In genomic region chr4:54322817-54323417, GRCh38 we compare ENCODE assay signal across 9 cellular contexts.
DNase-seq lines count a peak whose midpoint lies in the region; ATAC-seq and TF ChIP-seq lines count a peak whose summit lies in the region.
"Had no signal": no experiment of that assay in that cellular context is flagged by ENCODE, and none has a peak within 500 bp of the region (broad histone marks: within the 10 kb centered on the region; RNA-seq: fewer than 3 reads in every experiment).

No MANE protein-coding gene starts in this region.

- CTCF ChIA-PET in IMR-90 (lab: Yijun Ruan, JAX): interaction anchor here (0.6 to 1.0 kb wide), 2 partner anchors 14 to 118 kb away, joined by 3 read pairs; no protein-coding TSS in a partner anchor

- no peak overlapping the region for H2AK9ac ChIP-seq in IMR-90 (replicated peaks; ENCODE audit: low read depth, low read length, poor library complexity)

- no peak overlapping the region for H3K4me3 Mint-ChIP-seq in activated T-helper 1 cell treated with anti-CD3 and anti-CD28 coated beads, Interleukin-12 subunit alpha, Interleukin-12 subunit beta, Interleukin-2, Interleukin-4 antibody, amounts not matched to agents 30 ng/mL and 10 ng/mL and 1 ng/mL, durations not matched to agents 14 hours and 24 hours and 36 hours
- H3K4me3 Mint-ChIP-seq: activated naive CD4-positive, alpha-beta T cell treated with anti-CD3 and anti-CD28 coated beads, Interleukin-2, amount 50 U/mL, for 24 hours had no signal

- peak; percentile 86 for TF ChIP-seq RAD21 in IMR-90 (IDR thresholded peaks at IDR 0.05; ENCODE audit: low read length)

- no peak overlapping the region for H3K4ac ChIP-seq in IMR-90 (ENCODE audit: low read depth, low read length)

- H3K36me3 ChIP-seq in IMR-90 (ENCODE audit: control insufficient read depth, insufficient read depth, low read length): no peaks in the 10 kb centered on the region
- no peaks in the 10 kb centered on the region for H3K36me3 ChIP-seq in NT2/D1 (ENCODE audit: insufficient read depth, insufficient read length, low read length)
- H3K36me3 ChIP-seq in aorta (ENCODE audit: control insufficient read depth in 1 of 2, insufficient read depth in 2 of 2, low read length in 1 of 2): no peaks in the 10 kb centered on the region

- H4K91ac ChIP-seq in IMR-90 (ENCODE audit: insufficient read depth, low read depth, low read length): no peak overlapping the region

- no peak overlapping the region for H2BK20ac ChIP-seq in IMR-90 (ENCODE audit: low read depth, low read length)

- no peaks in the 10 kb centered on the region for H3K9me1 ChIP-seq in IMR-90 (ENCODE audit: insufficient read depth, low read length)

- H3K27me3 Mint-ChIP-seq in activated T-helper 1 cell treated with anti-CD3 and anti-CD28 coated beads, Interleukin-12 subunit alpha, Interleukin-12 subunit beta, Interleukin-2, Interleukin-4 antibody, amounts not matched to agents 30 ng/mL and 10 ng/mL and 1 ng/mL, durations not matched to agents 14 hours and 24 hours and 36 hours (ENCODE audit: insufficient read depth): no peaks in the 10 kb centered on the region
- H3K27me3 Mint-ChIP-seq: activated naive CD4-positive, alpha-beta T cell treated with anti-CD3 and anti-CD28 coated beads, Interleukin-2, amount 50 U/mL, for 24 hours had no signal

- intact Hi-C loops in IMR-90 (cut with micrococcal nuclease): loop anchor here (1.0 to 5.0 kb wide), 4 partner anchors 110 to 638 kb away; partner anchors contain the start of gene KIT
- intact Hi-C loops in activated T-helper 1 cell treated with anti-CD3 and anti-CD28 coated beads, Interleukin-12 subunit alpha, Interleukin-12 subunit beta, Interleukin-2, Interleukin-4 antibody, amounts not matched to agents 30 ng/mL and 10 ng/mL and 1 ng/mL, durations not matched to agents 14 hours and 24 hours and 36 hours (cut with micrococcal nuclease): loop anchor here (1.0 to 10.0 kb wide), 3 partner anchors 118 to 1982 kb away; no protein-coding TSS in a partner anchor
- intact Hi-C loops in aorta (cut with DNase I): loop anchor here (2.0 to 10.0 kb wide), 5 partner anchors 112 to 642 kb away; no protein-coding TSS in a partner anchor

- no peak overlapping the region for H3K27ac ChIP-seq in IMR-90 (ENCODE audit: insufficient read depth, low read length)
- no peak overlapping the region for H3K27ac ChIP-seq in foreskin keratinocyte
- no peak overlapping the region for H3K27ac ChIP-seq in aorta (ENCODE audit: low read depth in 1 of 2, low read length in 2 of 2)

- H3K4me3 ChIP-seq in IMR-90 (ENCODE audit: insufficient read depth, low read depth, low read length): no peak overlapping the region
- no peak overlapping the region for H3K4me3 ChIP-seq in NT2/D1 (ENCODE audit: insufficient read length, low read depth)
- H3K4me3 ChIP-seq in aorta (ENCODE audit: low read length in 2 of 2): no peak overlapping the region

- H3K79me1 ChIP-seq in IMR-90 (ENCODE audit: low read depth in 1 of 2, low read length in 2 of 2): no peaks in the 10 kb centered on the region

- no peak overlapping the region for H3K23ac ChIP-seq in IMR-90 (ENCODE audit: low read depth, low read length)

- no peak overlapping the region for H2BK5ac ChIP-seq in IMR-90 (ENCODE audit: low read depth, low read length, poor library complexity, severe bottlenecking)

- ATAC-seq in GM21717 (IDR thresholded peaks at IDR 0.05; ENCODE audit: unreplicated experiment): peak; percentile 87
- peak; percentile 81 for ATAC-seq in IMR-90 (ENCODE audit: low read depth)
- ATAC-seq in foreskin keratinocyte: peak; percentile 74
- peak; percentile 60 for ATAC-seq in aorta (ENCODE audit: low FRiP score)

- H3K18ac ChIP-seq in IMR-90 (ENCODE audit: low read depth, low read length): no peak overlapping the region

- H3K56ac ChIP-seq in IMR-90 (ENCODE audit: extremely low read depth, insufficient read depth, low read length): no peak overlapping the region

- H2BK15ac ChIP-seq in IMR-90 (ENCODE audit: low read depth, low read length): no peak overlapping the region

- H3K14ac ChIP-seq in IMR-90 (replicated peaks; ENCODE audit: low read depth, low read length): no peak overlapping the region

- H3K27me3 ChIP-seq in IMR-90 (ENCODE audit: control insufficient read depth, insufficient read depth, low read length): no peaks in the 10 kb centered on the region
- no peaks in the 10 kb centered on the region for H3K27me3 ChIP-seq in NT2/D1 (ENCODE audit: insufficient read depth, insufficient read length)
- peaks cover 3% of the 10 kb centered on the region for H3K27me3 ChIP-seq in foreskin keratinocyte
- no peaks in the 10 kb centered on the region for H3K27me3 ChIP-seq in aorta (ENCODE audit: control insufficient read depth in 1 of 2, insufficient read depth in 2 of 2, low read length in 1 of 2)

- dilution Hi-C loops in IMR-90 (cut with HindIII; ENCODE audit: low sequenced_read_pairs, unreplicated experiment): no loop called here

- no TSS peak for BruUV-seq in IMR-90 (replicated peaks; lab: Mats Ljungman, UMichigan)

- no peaks in the 10 kb centered on the region for H3K36me3 Mint-ChIP-seq in activated T-helper 1 cell treated with anti-CD3 and anti-CD28 coated beads, Interleukin-12 subunit alpha, Interleukin-12 subunit beta, Interleukin-2, Interleukin-4 antibody, amounts not matched to agents 30 ng/mL and 10 ng/mL and 1 ng/mL, durations not matched to agents 14 hours and 24 hours and 36 hours (ENCODE audit: low read depth)
- H3K36me3 Mint-ChIP-seq: activated naive CD4-positive, alpha-beta T cell treated with anti-CD3 and anti-CD28 coated beads, Interleukin-2, amount 50 U/mL, for 24 hours had no signal

- H4K8ac ChIP-seq in IMR-90 (ENCODE audit: low read depth in 2 of 2, low read length in 2 of 2): no peak overlapping the region; a peak in 1 of 4 replicates

- DNase-seq in ELF-1 (ENCODE audit: low read depth, low spot score) (peak; percentile 84), IMR-90 (peak; percentile 59), NT2/D1 (ENCODE audit: low read depth, low spot score) (peak; percentile 59), foreskin keratinocyte (peak; percentile 19 to 49), occipital lobe (lab: John Stamatoyannopoulos, UW) (peak; percentile 32), aorta (peak in 1 of 2 donors; percentile 63)
- peak; percentile 21 for DNase-seq in activated T-helper 1 cell treated with anti-CD3 and anti-CD28 coated beads, Interleukin-12 subunit alpha, Interleukin-12 subunit beta, Interleukin-2, Interleukin-4 antibody, amounts not matched to agents 30 ng/mL and 10 ng/mL and 1 ng/mL, durations not matched to agents 14 hours and 24 hours and 36 hours (ENCODE audit: low spot score)

- peak overlapping the region; percentile 61 for H2AFZ ChIP-seq in IMR-90 (replicated peaks; ENCODE audit: low read length, poor library complexity)

- H3K9me3 ChIP-seq in IMR-90 (ENCODE audit: control insufficient read depth, insufficient read depth, low read length): no peaks in the 10 kb centered on the region; the same call in 1 of the 2 replicates
- peaks cover 4% of the 10 kb centered on the region; the same call in 1 of the 2 replicates for H3K9me3 ChIP-seq in NT2/D1 (ENCODE audit: insufficient read depth, low read length)
- no peaks in the 10 kb centered on the region for H3K9me3 ChIP-seq in aorta (ENCODE audit: control insufficient read depth, low read length)

- H3K4me2 ChIP-seq in IMR-90 (ENCODE audit: low read depth, low read length): no peak overlapping the region

- H3K9me3 Mint-ChIP-seq in activated T-helper 1 cell treated with anti-CD3 and anti-CD28 coated beads, Interleukin-12 subunit alpha, Interleukin-12 subunit beta, Interleukin-2, Interleukin-4 antibody, amounts not matched to agents 30 ng/mL and 10 ng/mL and 1 ng/mL, durations not matched to agents 14 hours and 24 hours and 36 hours: no peaks in the 10 kb centered on the region
- H3K9me3 Mint-ChIP-seq: activated naive CD4-positive, alpha-beta T cell treated with anti-CD3 and anti-CD28 coated beads, Interleukin-2, amount 50 U/mL, for 24 hours had no signal

- no peak overlapping the region for H4K5ac ChIP-seq in IMR-90 (ENCODE audit: low read depth, low read length)

- H4K20me1 ChIP-seq in IMR-90 (ENCODE audit: insufficient read depth, low read length): no peaks in the 10 kb centered on the region

- in situ Hi-C loops in IMR-90 (cut with MboI; ENCODE audit: low sequenced_read_pairs): loop anchor here (5.0 kb wide), 2 partner anchors 114 to 639 kb away; no protein-coding TSS in a partner anchor

- POLR2A ChIA-PET in IMR-90 (lab: Charles Lee; ENCODE audit: unreplicated experiment): no interaction called here

- H3K4me1 Mint-ChIP-seq in activated T-helper 1 cell treated with anti-CD3 and anti-CD28 coated beads, Interleukin-12 subunit alpha, Interleukin-12 subunit beta, Interleukin-2, Interleukin-4 antibody, amounts not matched to agents 30 ng/mL and 10 ng/mL and 1 ng/mL, durations not matched to agents 14 hours and 24 hours and 36 hours (ENCODE audit: low read depth): peaks cover 15% of the 10 kb centered on the region
- H3K4me1 Mint-ChIP-seq: activated naive CD4-positive, alpha-beta T cell treated with anti-CD3 and anti-CD28 coated beads, Interleukin-2, amount 50 U/mL, for 24 hours had no signal

- no peak overlapping the region for H2BK120ac ChIP-seq in IMR-90 (ENCODE audit: low read depth, low read length)

- TF ChIP-seq CTCF in IMR-90 (conservative IDR thresholded peaks at IDR 0.05; ENCODE audit: low read depth, low read length): peak; percentile 72
- peak; percentile 82 for TF ChIP-seq CTCF in foreskin keratinocyte (conservative IDR thresholded peaks at IDR 0.05)

- no peak overlapping the region for H3K27ac Mint-ChIP-seq in activated T-helper 1 cell treated with anti-CD3 and anti-CD28 coated beads, Interleukin-12 subunit alpha, Interleukin-12 subunit beta, Interleukin-2, Interleukin-4 antibody, amounts not matched to agents 30 ng/mL and 10 ng/mL and 1 ng/mL, durations not matched to agents 14 hours and 24 hours and 36 hours
- H3K27ac Mint-ChIP-seq: activated naive CD4-positive, alpha-beta T cell treated with anti-CD3 and anti-CD28 coated beads, Interleukin-2, amount 50 U/mL, for 24 hours had no signal

- TF ChIP-seq POLR2A in IMR-90 (IDR thresholded peaks at IDR 0.05; ENCODE audit: low read depth, low read length): no peak

- no peak overlapping the region for H2AK5ac ChIP-seq in IMR-90 (ENCODE audit: low read depth, low read length)

- no peak overlapping the region for H3K9ac ChIP-seq in IMR-90 (ENCODE audit: low read depth, low read length)
- no peak overlapping the region for H3K9ac ChIP-seq in NT2/D1 (ENCODE audit: insufficient read length, low read depth)

- H3K4me1 ChIP-seq in IMR-90 (ENCODE audit: control insufficient read depth, insufficient read depth, low read length) (no peaks in the 10 kb centered on the region), NT2/D1 (ENCODE audit: insufficient read depth, insufficient read length) (no peaks in the 10 kb centered on the region), foreskin keratinocyte (no peaks in the 10 kb centered on the region), aorta (ENCODE audit: control insufficient read depth in 1 of 2, insufficient read depth in 2 of 2, low read length in 2 of 2) (no peaks in the 10 kb centered on the region)

- 0% methylated on average over 3 of the region's 10 CpGs; no CpG with 5 or more reads in 1 of the 2 experiments for WGBS in IMR-90 (ENCODE audit: extremely low coverage in 2 of 2, insufficient read length in 1 of 2), 2 experiments
- 49 to 55% methylated on average over 10 of the region's 10 CpGs for WGBS in aorta, 2 donors

TF ChIP-seq in IMR-90, 13 proteins besides CTCF, POLR2A, EP300 and RAD21 (continues in another document):
- TF ChIP-seq RCOR1 (IDR thresholded peaks at IDR 0.05; ENCODE audit: insufficient replicate concordance, low read length) (no peak), CHD1 (IDR thresholded peaks at IDR 0.05; ENCODE audit: low read depth, low read length) (no peak)
